ENCODE assay signal across 28 cellular contexts in genomic region chr16:13939821-13940220, GRCh38. TPM values are rescaled to one million over a fixed set of nuclear protein-coding genes. Genes with fewer than 3 reads are reported as not detected.
A peak's percentile ranks its signal among the peaks of the same experiment; 100 is the strongest.
DNase-seq lines count a peak whose midpoint lies in the region; ATAC-seq, FAIRE-seq and TF ChIP-seq lines count a peak whose summit lies in the region.
"Had no signal": no experiment of that assay in that cellular context is flagged by ENCODE, and none has a peak within 500 bp of the region (broad histone marks: within the 10 kb centered on the region; RNA-seq: fewer than 3 reads in every experiment).

No MANE protein-coding gene starts in this region.

- BruUV-seq in IMR-90 (replicated peaks; lab: Mats Ljungman, UMichigan), result no TSS peak

- no peaks in the 10 kb centered on the region for H3K9me3 Mint-ChIP-seq in H9
- H3K9me3 Mint-ChIP-seq: activated naive CD8-positive, alpha-beta T cell treated with anti-CD3 and anti-CD28 coated beads for 36 hours; nephron progenitor cell had no signal

- H3K18ac ChIP-seq in H9 (ENCODE audit: insufficient read length, low read depth, low read length) (no peak overlapping the region), IMR-90 (ENCODE audit: low read depth, low read length) (no peak overlapping the region)

- H2BK120ac ChIP-seq in H9 (ENCODE audit: low read depth, low read length, poor library complexity, severe bottlenecking) (no peak overlapping the region), IMR-90 (ENCODE audit: low read depth, low read length) (no peak overlapping the region)

- no peak overlapping the region for H3K4me3 Mint-ChIP-seq in H9
- H3K4me3 Mint-ChIP-seq: activated naive CD8-positive, alpha-beta T cell treated with anti-CD3 and anti-CD28 coated beads for 36 hours; nephron progenitor cell; T-helper 2 cell treated with Interferon-gamma antibody and Interleukin-4, amounts not matched to agents 5 μg/mL and 100 μg/mL, for 36 hours had no signal

- no peak for DNase-seq in H9
- DNase-seq in IMR-90, result peak; percentile 34
- no peak for DNase-seq in body of pancreas
- DNase-seq in keratinocyte (ENCODE audit: low read depth, low spot score), result no peak
- no peak for DNase-seq in ureter (ENCODE audit: low spot score)
- DNase-seq in NCI-H446 (lab: John Stamatoyannopoulos, UW), result no peak
- DNase-seq: activated CD4-positive, alpha-beta T cell treated with anti-CD3 and anti-CD28 coated beads, Interleukin-2, amount 50 U/mL, for 4 hours; activated naive CD8-positive, alpha-beta T cell treated with anti-CD3 and anti-CD28 coated beads for 36 hours; aorta; DMS 273 treated with DMSO at 0.1 percent for 48 hours; foreskin melanocyte; heart right ventricle; NCI-H2107; NCI-H345; NCI-H748 treated with DMSO at 0.1 percent for 48 hours; nephron progenitor cell; Peyer's patch; retina; SIG-M5; stimulated activated naive CD4-positive, alpha-beta T cell treated with Interleukin-2 at 50 U/mL for 16 hours; testis had no signal

- peak; percentile 26 for FAIRE-seq in keratinocyte (lab: Jason Lieb, UNC)
- FAIRE-seq: GM12878, small intestine had no signal

- ATAC-seq in IMR-90 (ENCODE audit: low read depth) (no peak), body of pancreas (no peak), GM18867 (IDR thresholded peaks at IDR 0.05; ENCODE audit: unreplicated experiment) (no peak), GM18858 (IDR thresholded peaks at IDR 0.05; ENCODE audit: unreplicated experiment) (no peak)
- ATAC-seq: GM12878 had no signal

- H3K23ac ChIP-seq in H9 (ENCODE audit: insufficient read length, low read depth, low read length) (no peak overlapping the region), IMR-90 (ENCODE audit: low read depth, low read length) (no peak overlapping the region)

- no peak overlapping the region for H3T11ph ChIP-seq in H9 (ENCODE audit: low read length)

- H2AK9ac ChIP-seq in IMR-90 (replicated peaks; ENCODE audit: low read depth, low read length, poor library complexity), result no peak overlapping the region

- no peaks in the 10 kb centered on the region for H3K79me1 ChIP-seq in H9 (ENCODE audit: insufficient read depth, low read depth, low read length, poor library complexity, severe bottlenecking)
- H3K79me1 ChIP-seq in IMR-90 (ENCODE audit: low read depth in 1 of 2, low read length in 2 of 2), result peaks cover 0 to 3% of the 10 kb centered on the region in 2 experiments; a peak in 1 of 4 replicates

- H4K91ac ChIP-seq in H9 (ENCODE audit: insufficient read length, low read depth, low read length) (no peak overlapping the region), IMR-90 (ENCODE audit: insufficient read depth, low read depth, low read length) (no peak overlapping the region)

- H2BK12ac ChIP-seq in H9 (ENCODE audit: insufficient read length, low read depth, low read length), result no peak overlapping the region

- no peaks in the 10 kb centered on the region for H4K20me1 ChIP-seq in H9 (ENCODE audit: control insufficient read depth, insufficient read depth, insufficient read length)
- H4K20me1 ChIP-seq in IMR-90 (ENCODE audit: insufficient read depth, low read length), result no peaks in the 10 kb centered on the region
- H4K20me1 ChIP-seq in keratinocyte (ENCODE audit: control insufficient read depth, extremely low read depth, insufficient read depth, low read length), result no peaks in the 10 kb centered on the region
- H4K20me1 ChIP-seq: BLaER1 had no signal

- in situ Hi-C loops in IMR-90 (cut with MboI; ENCODE audit: low sequenced_read_pairs), result loop anchor here (10.0 kb wide), 1 partner anchor 135 kb away; the partner anchor contains the start of gene MRTFB

- intact Hi-C loops in IMR-90 (cut with micrococcal nuclease), result no loop called here
- intact Hi-C loops in body of pancreas (cut with DNase I), result no loop called here

- H3K27ac ChIP-seq in H9 (ENCODE audit: insufficient read length, low read depth, low read length) (no peak overlapping the region), IMR-90 (ENCODE audit: insufficient read depth, low read length) (no peak overlapping the region), body of pancreas (peak overlapping the region; percentile 59 to 87 (median 85)), keratinocyte (ENCODE audit: control insufficient read depth, insufficient read depth, low read length) (no peak overlapping the region)
- H3K27ac ChIP-seq: BLaER1, coronary artery, heart right ventricle, Peyer's patch, testis had no signal

- H2AK5ac ChIP-seq in H9 (ENCODE audit: insufficient read length, low read length) (no peak overlapping the region), IMR-90 (ENCODE audit: low read depth, low read length) (no peak overlapping the region)

- H3K36me3 Mint-ChIP-seq in H9 (ENCODE audit: insufficient read depth in 1 of 3, low read depth in 3 of 3), result peaks cover 6 to 33% (median 24%) of the 10 kb centered on the region in 3 experiments; a peak in 5 of 7 replicates

- TF ChIP-seq POLR2A in IMR-90 (IDR thresholded peaks at IDR 0.05; ENCODE audit: low read depth, low read length) (no peak), body of pancreas (IDR thresholded peaks at IDR 0.05) (no peak)

- 0 out of 2 replicates have a peak, but pooled peaks cover 2% of the 10 kb centered on the region for H3K9me1 ChIP-seq in IMR-90 (ENCODE audit: insufficient read depth, low read length)
- H3K9me1 ChIP-seq in keratinocyte (ENCODE audit: control insufficient read depth, extremely low read depth, insufficient read depth, low read length), result no peaks in the 10 kb centered on the region

- H4K5ac ChIP-seq in H9 (ENCODE audit: insufficient read length, low read depth, low read length) (no peak overlapping the region), IMR-90 (ENCODE audit: low read depth, low read length) (no peak overlapping the region)

- H3K14ac ChIP-seq in H9 (ENCODE audit: insufficient read depth, low read length) (no peak overlapping the region), IMR-90 (replicated peaks; ENCODE audit: low read depth, low read length) (no peak overlapping the region)

- no peaks in the 10 kb centered on the region for H3K27me3 ChIP-seq in H9 (ENCODE audit: insufficient read depth, low read length)
- H3K27me3 ChIP-seq in IMR-90 (ENCODE audit: control insufficient read depth, insufficient read depth, low read length), result no peaks in the 10 kb centered on the region
- no peaks in the 10 kb centered on the region for H3K27me3 ChIP-seq in body of pancreas
- H3K27me3 ChIP-seq in keratinocyte (ENCODE audit: control insufficient read depth, extremely low read depth, insufficient read depth, low read length), result no peaks in the 10 kb centered on the region
- H3K27me3 ChIP-seq: BLaER1, heart right ventricle, Peyer's patch, testis had no signal

- no peaks in the 10 kb centered on the region for H3K9me3 ChIP-seq in H9 (ENCODE audit: control insufficient read depth, low read depth, low read length)
- H3K9me3 ChIP-seq in IMR-90 (ENCODE audit: control insufficient read depth, insufficient read depth, low read length), result no peaks in the 10 kb centered on the region
- H3K9me3 ChIP-seq in body of pancreas, result no peaks in the 10 kb centered on the region
- H3K9me3 ChIP-seq in keratinocyte (ENCODE audit: control insufficient read depth, low read depth, low read length), result no peaks in the 10 kb centered on the region
- H3K9me3 ChIP-seq: heart right ventricle, Peyer's patch, testis had no signal

- no peaks in the 10 kb centered on the region for H3K27me3 Mint-ChIP-seq in H9 (ENCODE audit: low read depth)
- H3K27me3 Mint-ChIP-seq: activated naive CD8-positive, alpha-beta T cell treated with anti-CD3 and anti-CD28 coated beads for 36 hours had no signal

- H3K79me2 ChIP-seq in H9 (ENCODE audit: insufficient read depth, low read length), result no peaks in the 10 kb centered on the region
- no peaks in the 10 kb centered on the region for H3K79me2 ChIP-seq in keratinocyte (ENCODE audit: control insufficient read depth, insufficient read depth, low read length)

- no CpG with 5 or more reads among the region's 5 CpGs for WGBS in H9 (ENCODE audit: extremely low coverage, insufficient read length, low lambda C conversion rate)
- 92% methylated on average over 2 of the region's 5 CpGs; no CpG with 5 or more reads in 1 of the 2 experiments for WGBS in IMR-90 (ENCODE audit: extremely low coverage in 2 of 2, insufficient read length in 1 of 2), 2 experiments
- WGBS in body of pancreas, 2 donors, result 78 to 85% methylated on average over 5 of the region's 5 CpGs

- CTCF ChIA-PET in IMR-90 (lab: Yijun Ruan, JAX), result no interaction called here

- H3K23me2 ChIP-seq in H9 (ENCODE audit: insufficient read length, low read depth, low read length, poor library complexity, severe bottlenecking), result no peaks in the 10 kb centered on the region

- no peak overlapping the region for H2BK20ac ChIP-seq in H9 (ENCODE audit: low read depth, low read length, poor library complexity, severe bottlenecking)
- no peak overlapping the region for H2BK20ac ChIP-seq in IMR-90 (ENCODE audit: low read depth, low read length)

- TF ChIP-seq CTCF in H9 (conservative IDR thresholded peaks at IDR 0.05), result no peak
- no peak for TF ChIP-seq CTCF in IMR-90 (conservative IDR thresholded peaks at IDR 0.05; ENCODE audit: low read depth, low read length)
- no peak for TF ChIP-seq CTCF in body of pancreas (IDR thresholded peaks at IDR 0.05)
- TF ChIP-seq CTCF in keratinocyte (optimal IDR thresholded peaks at IDR 0.05 in 1 of 3, IDR thresholded peaks at IDR 0.05 in 1 of 3, conservative IDR thresholded peaks at IDR 0.05 in 1 of 3; ENCODE audit: extremely low read depth in 1 of 3, insufficient read depth in 2 of 3, low read length in 3 of 3), result no peak

- H3K4ac ChIP-seq in H9 (ENCODE audit: low read depth, low read length) (no peak overlapping the region), IMR-90 (ENCODE audit: low read depth, low read length) (no peak overlapping the region)

- TF ChIP-seq RAD21 in IMR-90 (IDR thresholded peaks at IDR 0.05; ENCODE audit: low read length), result no peak

- peaks cover 9 to 10% of the 10 kb centered on the region in 2 experiments for H3K4me1 Mint-ChIP-seq in H9
- H3K4me1 Mint-ChIP-seq: nephron progenitor cell had no signal

- no peak overlapping the region for H2AFZ ChIP-seq in H9 (ENCODE audit: low read length)
- no peak overlapping the region for H2AFZ ChIP-seq in IMR-90 (replicated peaks; ENCODE audit: low read length, poor library complexity)
- no peak overlapping the region for H2AFZ ChIP-seq in keratinocyte (ENCODE audit: control insufficient read depth, low read length)

- no peak overlapping the region for H4K8ac ChIP-seq in H9 (replicated peaks; ENCODE audit: insufficient read length, low read depth, low read length)
- H4K8ac ChIP-seq in IMR-90 (ENCODE audit: low read depth in 2 of 2, low read length in 2 of 2), result no peak overlapping the region

- H3K27ac Mint-ChIP-seq in H9, result peak overlapping the region in 2 of 3 experiments; percentile 15 to 57; a peak in 1 of 7 replicates
- H3K27ac Mint-ChIP-seq: activated naive CD8-positive, alpha-beta T cell treated with anti-CD3 and anti-CD28 coated beads for 36 hours; T-helper 2 cell treated with Interferon-gamma antibody and Interleukin-4, amounts not matched to agents 5 μg/mL and 100 μg/mL, for 36 hours had no signal

- no peak overlapping the region for H3K9ac ChIP-seq in H9 (ENCODE audit: extremely low read depth, insufficient read length, low read length)
- H3K9ac ChIP-seq in IMR-90 (ENCODE audit: low read depth, low read length), result no peak overlapping the region
- no peak overlapping the region for H3K9ac ChIP-seq in keratinocyte (ENCODE audit: control insufficient read depth, extremely low read depth, insufficient read depth, low read length)
- H3K9ac ChIP-seq: BLaER1 had no signal

- H3K4me2 ChIP-seq in H9 (ENCODE audit: insufficient read depth, insufficient read length, low read length) (no peak overlapping the region), IMR-90 (ENCODE audit: low read depth, low read length) (no peak overlapping the region), keratinocyte (ENCODE audit: control insufficient read depth, extremely low read depth, insufficient read depth, low read depth, low read length) (no peak overlapping the region)
- H3K4me2 ChIP-seq: BLaER1 had no signal

- H3K4me1 ChIP-seq in H9 (ENCODE audit: insufficient read depth, low read length), result no peaks in the 10 kb centered on the region
- peaks cover 2% of the 10 kb centered on the region for H3K4me1 ChIP-seq in IMR-90 (ENCODE audit: control insufficient read depth, insufficient read depth, low read length)
- H3K4me1 ChIP-seq in body of pancreas, result peaks cover 55% of the 10 kb centered on the region
- peaks cover 6% of the 10 kb centered on the region for H3K4me1 ChIP-seq in keratinocyte (ENCODE audit: control insufficient read depth, extremely low read depth, insufficient read depth, low read length)
- H3K4me1 ChIP-seq: BLaER1, Peyer's patch had no signal

- H2BK5ac ChIP-seq in H9 (ENCODE audit: insufficient read length, low read length) (no peak overlapping the region), IMR-90 (ENCODE audit: low read depth, low read length, poor library complexity, severe bottlenecking) (no peak overlapping the region)

- no peak overlapping the region for H3K56ac ChIP-seq in H9 (ENCODE audit: insufficient read length, low read depth, low read length)
- no peak overlapping the region for H3K56ac ChIP-seq in IMR-90 (ENCODE audit: extremely low read depth, insufficient read depth, low read length)

- H2BK15ac ChIP-seq in H9 (ENCODE audit: low read depth, low read length), result no peak overlapping the region
- no peak overlapping the region for H2BK15ac ChIP-seq in IMR-90 (ENCODE audit: low read depth, low read length)

- no peak overlapping the region for H3K4me3 ChIP-seq in IMR-90 (ENCODE audit: insufficient read depth, low read depth, low read length)
- H3K4me3 ChIP-seq in body of pancreas, result no peak overlapping the region
- no peak overlapping the region for H3K4me3 ChIP-seq in keratinocyte (ENCODE audit: control insufficient read depth in 2 of 3, extremely low read depth in 1 of 3, insufficient read depth in 2 of 3, low read depth in 1 of 3, low read length in 3 of 3)
- H3K4me3 ChIP-seq: BLaER1, coronary artery, GM12878, heart right ventricle, Peyer's patch, testis had no signal

- POLR2A ChIA-PET in IMR-90 (lab: Charles Lee; ENCODE audit: unreplicated experiment), result no interaction called here

- peaks cover 16% of the 10 kb centered on the region for H3K36me3 ChIP-seq in IMR-90 (ENCODE audit: control insufficient read depth, insufficient read depth, low read length)
- H3K36me3 ChIP-seq in body of pancreas (replicated peaks in 1 of 2; ENCODE audit: insufficient read depth in 1 of 2, low read depth in 2 of 2), result no peaks in the 10 kb centered on the region
- peaks cover 8 to 15% of the 10 kb centered on the region in 2 experiments for H3K36me3 ChIP-seq in keratinocyte (ENCODE audit: control insufficient read depth in 2 of 2, extremely low read depth in 1 of 2, insufficient read depth in 2 of 2, low read length in 2 of 2)

- dilution Hi-C loops in IMR-90 (cut with HindIII; ENCODE audit: low sequenced_read_pairs, unreplicated experiment) (no loop called here), keratinocyte (cut with MboI; ENCODE audit: extremely low pct_ligation_motif_present, low sequenced_read_pairs) (no loop called here)

RNA-seq across cellular contexts. Expression of gene ERCC4, which starts 19.9 kb away (rescaled TPM):
- 11.7 and 15.6 TPM in 2 replicates for total RNA-seq in H9 (2021)
- 10.0 and 19.2 TPM in 2 replicates for total RNA-seq in IMR-90 (2012; rRNA removed)
- polyA plus RNA-seq in IMR-90 (2012; rRNA removed), result 1.6 and 2.9 TPM in 2 replicates
- 2.2 and 2.8 TPM in 2 replicates for polyA plus RNA-seq in IMR-90 (2012; cell fraction: cytosol; rRNA removed)
- 1.6 and 3.1 TPM in 2 replicates for polyA plus RNA-seq in IMR-90 (2012; cell fraction: nucleus; rRNA removed; ENCODE audit: low replicate concordance)
- total RNA-seq in body of pancreas, result 1 to 10 TPM; 9.2 to 9.9 TPM
- 2.7 to 6.4 TPM (median 5.9 TPM) in 3 replicates for polyA plus RNA-seq in keratinocyte
- polyA plus RNA-seq in keratinocyte (2011; ENCODE audit: low read depth), result 10.0 TPM
- 2.0 and 3.3 TPM in 2 replicates for polyA plus RNA-seq in keratinocyte (2011; cell fraction: cytosol; rRNA removed)
- 6.0 and 8.8 TPM in 2 replicates for polyA plus RNA-seq in keratinocyte (2011; cell fraction: nucleus; rRNA removed)
- 4.0 and 4.4 TPM in 2 replicates for polyA plus RNA-seq in keratinocyte (2012; ENCODE audit: low replicate concordance)
- polyA minus RNA-seq in keratinocyte, result 11.9 to 16.7 TPM (median 14.6 TPM) in 3 replicates
- 9.6 TPM for polyA minus RNA-seq in keratinocyte (2011; cell fraction: cytosol; rRNA and poly(A)+ RNA removed)
- 7.1 and 16.4 TPM in 2 replicates for polyA minus RNA-seq in keratinocyte (2011; cell fraction: nucleus; rRNA and poly(A)+ RNA removed)
- total RNA-seq in ureter, result 16.2 TPM

Comparison
In these comparisons a context has a peak if more than half of its experiments do, and no peak if none do; other contexts are left out.
1. H3K27ac ChIP-seq: peak in body of pancreas (4 of 4); none in H9 (single experiment), IMR-90 (single experiment) and keratinocyte (single experiment).